In the genomic region with DNA sequence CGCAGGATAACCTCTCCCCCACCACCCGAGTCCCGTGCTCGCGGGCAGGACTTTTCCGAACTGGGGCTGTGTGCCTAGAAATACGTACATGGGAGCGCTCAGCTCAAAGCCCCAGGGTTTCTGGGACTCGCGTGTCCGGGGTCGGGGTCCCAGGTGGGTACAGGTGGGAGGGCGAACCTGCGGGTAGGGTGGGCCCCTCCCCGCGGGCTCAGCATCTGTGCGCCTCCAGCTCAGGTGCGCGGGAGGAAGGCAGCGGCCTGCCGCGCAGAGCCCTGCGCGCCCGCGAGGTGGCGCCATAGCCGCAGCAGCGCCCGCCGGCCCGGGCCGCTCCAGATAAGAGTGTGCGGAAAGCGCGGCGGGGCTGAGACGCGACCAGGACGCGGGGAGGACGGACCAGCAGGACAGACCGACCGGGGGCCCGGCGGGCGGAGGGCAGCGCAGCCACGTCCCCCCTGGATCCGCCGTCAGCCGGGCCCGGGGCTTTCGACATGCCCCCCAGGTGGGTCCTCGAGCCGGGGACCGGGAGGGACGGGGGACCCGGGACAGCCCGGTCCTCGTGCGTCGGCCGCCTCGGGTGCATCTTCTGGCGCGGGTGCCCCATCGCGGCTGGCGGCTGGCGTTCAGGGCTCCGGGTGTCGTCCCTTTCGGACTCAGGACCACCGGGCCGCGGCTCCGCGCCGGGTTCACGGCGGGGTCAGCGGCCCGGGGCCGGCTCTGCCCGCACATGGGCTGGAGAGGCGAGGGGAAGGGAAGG, we compare ENCODE assay signal across 8 cellular contexts. TPM values are rescaled to one million over a fixed set of nuclear protein-coding genes. Genes with fewer than 3 reads are reported as not detected.
A peak's percentile ranks its signal among the peaks of the same experiment; 100 is the strongest.
DNase-seq lines count a peak whose midpoint lies in the region; ATAC-seq and TF ChIP-seq lines count a peak whose summit lies in the region.

HIC1 (plus strand) TSS at position 364 of the 754 bp plus-strand sequence. CDS start 1,588 bp downstream, outside the sequence.

- H3K4me1 Mint-ChIP-seq in activated T-helper 2 cell treated with anti-CD3 and anti-CD28 coated beads, Interferon-gamma antibody, Interleukin-2, Interleukin-4, amounts not matched to agents 10 μg/mL and 5 μg/mL and 100 μg/mL, durations not matched to agents 14 hours and 24 hours and 36 hours (ENCODE audit: low read depth): peaks cover 19% of the 10 kb centered on the region
- peaks cover 18 to 35% (median 29%) of the 10 kb centered on the region in 4 donors for H3K4me1 Mint-ChIP-seq in naive thymus-derived CD8-positive, alpha-beta T cell

- H3K9me3 Mint-ChIP-seq in activated T-helper 2 cell treated with anti-CD3 and anti-CD28 coated beads, Interferon-gamma antibody, Interleukin-2, Interleukin-4, amounts not matched to agents 10 μg/mL and 5 μg/mL and 100 μg/mL, durations not matched to agents 14 hours and 24 hours and 36 hours: no peaks in the 10 kb centered on the region
- H3K9me3 Mint-ChIP-seq in naive thymus-derived CD8-positive, alpha-beta T cell: no peaks in the 10 kb centered on the region

- intact Hi-C loops in activated T-helper 2 cell treated with anti-CD3 and anti-CD28 coated beads, Interferon-gamma antibody, Interleukin-2, Interleukin-4, amounts not matched to agents 10 μg/mL and 5 μg/mL and 100 μg/mL, durations not matched to agents 14 hours and 24 hours and 36 hours (cut with micrococcal nuclease): loop anchor here (1.0 to 5.0 kb wide), 7 partner anchors 15 to 347 kb away; partner anchors contain the start of genes MNT, SGSM2 and TSR1

- TF ChIP-seq CTCF in fibroblast of lung (conservative IDR thresholded peaks at IDR 0.05 in 1 of 2, IDR thresholded peaks at IDR 0.05 in 1 of 2; ENCODE audit: low read depth in 1 of 2, low read length in 2 of 2): peak; percentile 49 to 82

- peak within 1 kb of the TSS; percentile 78 for H3K4me3 Mint-ChIP-seq in activated T-helper 2 cell treated with anti-CD3 and anti-CD28 coated beads, Interferon-gamma antibody, Interleukin-2, Interleukin-4, amounts not matched to agents 10 μg/mL and 5 μg/mL and 100 μg/mL, durations not matched to agents 14 hours and 24 hours and 36 hours (ENCODE audit: low read depth)
- peak within 1 kb of the TSS; percentile 72 to 86 (median 79) for H3K4me3 Mint-ChIP-seq in naive thymus-derived CD8-positive, alpha-beta T cell

- no peaks in the 10 kb centered on the region for H3K27me3 ChIP-seq in fibroblast of lung (ENCODE audit: control insufficient read depth, insufficient read depth, low read length)
- H3K27me3 ChIP-seq in subcutaneous abdominal adipose tissue (ENCODE audit: control insufficient read depth in 5 of 5, insufficient read depth in 4 of 5, low read length in 5 of 5): peaks cover 11 to 33% (median 27%) of the 10 kb centered on the region in 5 donors

- peaks cover 7% of the 10 kb centered on the region for H3K27me3 Mint-ChIP-seq in activated T-helper 2 cell treated with anti-CD3 and anti-CD28 coated beads, Interferon-gamma antibody, Interleukin-2, Interleukin-4, amounts not matched to agents 10 μg/mL and 5 μg/mL and 100 μg/mL, durations not matched to agents 14 hours and 24 hours and 36 hours (ENCODE audit: low read depth)
- peaks cover 0 to 20% (median 9%) of the 10 kb centered on the region in 5 donors for H3K27me3 Mint-ChIP-seq in naive thymus-derived CD8-positive, alpha-beta T cell

- peaks cover 11% of the 10 kb centered on the region for H3K36me3 Mint-ChIP-seq in activated T-helper 2 cell treated with anti-CD3 and anti-CD28 coated beads, Interferon-gamma antibody, Interleukin-2, Interleukin-4, amounts not matched to agents 10 μg/mL and 5 μg/mL and 100 μg/mL, durations not matched to agents 14 hours and 24 hours and 36 hours (ENCODE audit: low read depth)
- H3K36me3 Mint-ChIP-seq in naive thymus-derived CD8-positive, alpha-beta T cell: peaks cover 0 to 5% (median 0%) of the 10 kb centered on the region in 3 donors

- peak within 1 kb of the TSS; percentile 85 for H3K4me2 ChIP-seq in fibroblast of lung (ENCODE audit: extremely low read depth, insufficient read depth, low read length)

- peak within 1 kb of the TSS; percentile 88 for H3K27ac ChIP-seq in fibroblast of lung (ENCODE audit: insufficient read depth, low read length)
- peak within 1 kb of the TSS; percentile 62 for H3K27ac ChIP-seq in subcutaneous abdominal adipose tissue (ENCODE audit: low read depth, low read length)

- peak within 1 kb of the TSS; percentile 81 for H3K27ac Mint-ChIP-seq in activated T-helper 2 cell treated with anti-CD3 and anti-CD28 coated beads, Interferon-gamma antibody, Interleukin-2, Interleukin-4, amounts not matched to agents 10 μg/mL and 5 μg/mL and 100 μg/mL, durations not matched to agents 14 hours and 24 hours and 36 hours
- peak within 1 kb of the TSS in 9 of 10 donors; percentile 19 to 92 (median 81) for H3K27ac Mint-ChIP-seq in naive thymus-derived CD8-positive, alpha-beta T cell

- H3K4me3 ChIP-seq in fibroblast of lung (replicated peaks in 1 of 4; ENCODE audit: control extremely low read depth in 1 of 4, insufficient read depth in 1 of 4, low read depth in 3 of 4, low read length in 4 of 4): peak within 1 kb of the TSS; percentile 44 to 80 (median 78)
- H3K4me3 ChIP-seq in subcutaneous abdominal adipose tissue (ENCODE audit: low read depth in 1 of 5, low read length in 5 of 5): peak within 1 kb of the TSS; percentile 47 to 75 (median 66)

- peaks cover 6% of the 10 kb centered on the region for H3K4me1 ChIP-seq in fibroblast of lung (ENCODE audit: control insufficient read depth, extremely low read depth, insufficient read depth, low read length)
- H3K4me1 ChIP-seq in subcutaneous abdominal adipose tissue (ENCODE audit: control insufficient read depth in 5 of 5, insufficient read depth in 5 of 5, low read length in 5 of 5): peaks cover 2 to 78% (median 45%) of the 10 kb centered on the region in 5 donors

- H4K20me1 ChIP-seq in fibroblast of lung (ENCODE audit: control insufficient read depth, extremely low read depth, insufficient read depth, low read length): no peaks in the 10 kb centered on the region

- peaks cover 19% of the 10 kb centered on the region for H3K36me3 ChIP-seq in fibroblast of lung (ENCODE audit: control insufficient read depth, insufficient read depth, low read length)
- peaks cover 0 to 11% (median 9%) of the 10 kb centered on the region in 5 donors for H3K36me3 ChIP-seq in subcutaneous abdominal adipose tissue (ENCODE audit: control insufficient read depth in 5 of 5, insufficient read depth in 5 of 5, low read length in 5 of 5)

- H3K9me3 ChIP-seq in fibroblast of lung (ENCODE audit: control insufficient read depth, insufficient read depth, low read depth, low read length) (no peaks in the 10 kb centered on the region), subcutaneous abdominal adipose tissue (ENCODE audit: control insufficient read depth in 5 of 5, low read length in 5 of 5) (no peaks in the 10 kb centered on the region)

- ATAC-seq in HG03520 (IDR thresholded peaks at IDR 0.05; ENCODE audit: unreplicated experiment): peak; percentile 35
- ATAC-seq in naive thymus-derived CD8-positive, alpha-beta T cell: peak; percentile 56 to 60

- POLR2A ChIA-PET in naive thymus-derived CD8-positive, alpha-beta T cell (lab: Charles Lee): interaction anchor here (0.6 to 2.7 kb wide), 11 partner anchors 36 to 299 kb away, joined by 3 to 16 read pairs (median 4); no protein-coding TSS in a partner anchor

- no peak within 1 kb of the TSS for H2AFZ ChIP-seq in fibroblast of lung (ENCODE audit: low read length)

- peaks cover 48% of the 10 kb centered on the region for H3K79me2 ChIP-seq in fibroblast of lung (ENCODE audit: control insufficient read depth, insufficient read depth, low read length)

- H3K9ac ChIP-seq in fibroblast of lung (ENCODE audit: insufficient read depth, low read length) (peak within 1 kb of the TSS; percentile 93), subcutaneous abdominal adipose tissue (ENCODE audit: low read length in 5 of 5) (peak within 1 kb of the TSS in 2 of 5 donors; percentile 56 to 58)

- peak; percentile 44 for DNase-seq in NCI-H2196 (lab: John Stamatoyannopoulos, UW; ENCODE audit: unreplicated experiment)
- no peak for DNase-seq in NCI-H2196 treated with DMSO at 0.1 percent for 48 hours (lab: John Stamatoyannopoulos, UW; ENCODE audit: unreplicated experiment)
- DNase-seq in RPMI7951 (ENCODE audit: low read depth): peak; percentile 71
- peak; percentile 81 for DNase-seq in activated T-helper 2 cell treated with anti-CD3 and anti-CD28 coated beads, Interferon-gamma antibody, Interleukin-2, Interleukin-4, amounts not matched to agents 10 μg/mL and 5 μg/mL and 100 μg/mL, durations not matched to agents 14 hours and 24 hours and 36 hours (ENCODE audit: low spot score)
- peak; percentile 74 to 76 for DNase-seq in fibroblast of lung (ENCODE audit: low read depth in 2 of 2)
- DNase-seq in naive thymus-derived CD8-positive, alpha-beta T cell: peak; percentile 54 to 85 (median 78)

RNA-seq across cellular contexts. Expression of gene HIC1, which starts in this region (rescaled TPM):
- total RNA-seq in RPMI7951 (2014; rRNA removed; shearing (Covaris generic)): 4.6 and 14.2 TPM in 2 replicates
- 42.6 and 43.5 TPM in 2 replicates for total RNA-seq in activated T-helper 2 cell treated with anti-CD3 and anti-CD28 coated beads, Interferon-gamma antibody, Interleukin-2, Interleukin-4, amounts not matched to agents 10 μg/mL and 5 μg/mL and 100 μg/mL, durations not matched to agents 14 hours and 24 hours and 36 hours
- total RNA-seq in fibroblast of lung: 29.1 and 30.0 TPM in 2 replicates
- polyA plus RNA-seq in fibroblast of lung: 8.2 and 11.3 TPM in 2 replicates
- polyA plus RNA-seq in fibroblast of lung (2012): 31.7 and 32.0 TPM in 2 replicates
- polyA minus RNA-seq in fibroblast of lung (ENCODE audit: low replicate concordance): 14.0 and 15.0 TPM in 2 replicates
- total RNA-seq in naive thymus-derived CD8-positive, alpha-beta T cell: 1 to 10 TPM; 1.5 to 1.6 TPM
- under 1 TPM in 2 of 3 donors, not detected in 1; 0.08 to 0.10 TPM for polyA plus RNA-seq in naive thymus-derived CD8-positive, alpha-beta T cell

Comparison
In these comparisons a context has a peak if more than half of its experiments do, and no peak if none do; other contexts are left out.
1. RNA of gene HIC1 (polyA plus RNA-seq): 8.2 to 32.0 TPM in fibroblast of lung; 0.08 to 0.10 TPM in naive thymus-derived CD8-positive, alpha-beta T cell; every median in the first group is over 4 times any median in the second.